28 cellular contexts compared by ENCODE assay signal in the genomic region with DNA sequence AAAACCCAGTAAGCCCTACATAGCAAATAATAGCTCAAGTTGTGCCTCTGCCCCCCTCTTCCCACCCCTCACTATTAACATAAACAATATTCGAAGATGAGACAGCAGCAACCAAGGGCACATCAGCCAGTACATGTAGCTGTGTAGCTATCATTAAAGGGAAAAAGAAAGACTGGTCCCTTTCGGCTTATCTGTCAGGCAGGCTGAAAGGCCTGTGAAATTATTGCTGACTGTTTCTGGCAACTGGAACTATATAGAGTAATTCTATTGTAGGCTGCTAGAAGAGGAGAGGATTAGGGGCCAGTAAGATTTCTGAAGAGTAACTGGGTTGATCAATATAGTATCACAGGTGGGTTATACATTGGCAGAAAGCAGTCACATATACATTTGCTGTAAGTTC. TPM values are rescaled to one million over a fixed set of nuclear protein-coding genes. Genes with fewer than 3 reads are reported as not detected.
"Had no signal": no experiment of that assay in that cellular context is flagged by ENCODE, and none has a peak within 500 bp of the region (broad histone marks: within the 10 kb centered on the region; RNA-seq: fewer than 3 reads in every experiment).

No MANE protein-coding gene starts in this region.

- ATAC-seq: esophagus mucosa; gastroesophageal sphincter; naive thymus-derived CD8-positive, alpha-beta T cell; psoas muscle; sciatic nerve; stimulated activated effector memory CD8-positive, alpha-beta T cell treated with anti-CD3 and anti-CD28 coated beads, Interleukin-12 subunit alpha, Interleukin-12 subunit beta, amount 100 ng/mL, for 72 hours had no signal

- H3K27ac ChIP-seq: dorsolateral prefrontal cortex, gastroesophageal sphincter, psoas muscle, stomach, thyroid gland, vagina had no signal

- H3K4me1 ChIP-seq: gastroesophageal sphincter, stomach, thyroid gland, vagina had no signal

- H3K4me3 Mint-ChIP-seq: immature natural killer cell; naive thymus-derived CD8-positive, alpha-beta T cell; nephron progenitor cell; stimulated activated effector memory CD8-positive, alpha-beta T cell treated with anti-CD3 and anti-CD28 coated beads, Interleukin-12 subunit alpha, Interleukin-12 subunit beta, amount 100 ng/mL, for 72 hours had no signal

- H3K27me3 Mint-ChIP-seq: naive thymus-derived CD8-positive, alpha-beta T cell had no signal

- H3K9me3 Mint-ChIP-seq: immature natural killer cell; naive thymus-derived CD8-positive, alpha-beta T cell; stimulated activated effector memory CD8-positive, alpha-beta T cell treated with anti-CD3 and anti-CD28 coated beads, Interleukin-12 subunit alpha, Interleukin-12 subunit beta, amount 100 ng/mL, for 72 hours had no signal

- FAIRE-seq: colon had no signal

- DNase-seq: dorsolateral prefrontal cortex; effector CD4-positive, alpha-beta T cell; foreskin fibroblast; hypothalamus; immature natural killer cell; islet precursor cell; kidney glomerular epithelial cell; mesenchymal stem cell; naive thymus-derived CD8-positive, alpha-beta T cell; nephron progenitor cell; nucleus accumbens; posterior cingulate gyrus; psoas muscle; stimulated activated CD4-positive, alpha-beta T cell treated with anti-CD3 and anti-CD28 coated beads, Interleukin-12 subunit alpha, Interleukin-12 subunit beta, amount 100 ng/mL, for 4 hours; stimulated activated CD4-positive, alpha-beta T cell treated with anti-CD3 and anti-CD28 coated beads, Interleukin-1b, Interleukin-23, amount 100 ng/mL, for 48 hours; stimulated activated CD4-positive, alpha-beta T cell treated with anti-CD3 and anti-CD28 coated beads, Interleukin-4, amount 100 ng/mL, for 24 hours; stimulated activated naive CD4-positive, alpha-beta T cell treated with Interleukin-2 at 50 U/mL for 16 hours; stomach; thyroid gland had no signal

- H3K4me3 ChIP-seq: dorsolateral prefrontal cortex, gastroesophageal sphincter, psoas muscle, smooth muscle cell, stomach, thyroid gland, vagina had no signal

- H3K9me3 ChIP-seq: gastroesophageal sphincter, psoas muscle, stomach, thyroid gland, vagina had no signal

- H3K27me3 ChIP-seq: dorsolateral prefrontal cortex, gastroesophageal sphincter, stomach, thyroid gland, vagina had no signal

- H3K27ac Mint-ChIP-seq: immature natural killer cell; naive thymus-derived CD8-positive, alpha-beta T cell; nephron progenitor cell; stimulated activated effector memory CD8-positive, alpha-beta T cell treated with anti-CD3 and anti-CD28 coated beads, Interleukin-12 subunit alpha, Interleukin-12 subunit beta, amount 100 ng/mL, for 72 hours had no signal

- H3K4me1 Mint-ChIP-seq: immature natural killer cell; stimulated activated effector memory CD8-positive, alpha-beta T cell treated with anti-CD3 and anti-CD28 coated beads, Interleukin-12 subunit alpha, Interleukin-12 subunit beta, amount 100 ng/mL, for 72 hours had no signal

RNA-seq across cellular contexts. Expression of a gene that starts 36.5 kb away (rescaled TPM):
- polyA plus RNA-seq: immature natural killer cell had no signal

RNA-seq across cellular contexts. Expression of a gene that starts 58.1 kb away (rescaled TPM):
- total RNA-seq: esophagus mucosa, osteocyte, smooth muscle cell, thyroid gland, ureter, vagina had no signal
- polyA plus RNA-seq: immature natural killer cell; naive thymus-derived CD8-positive, alpha-beta T cell; smooth muscle cell had no signal
